Comparison of ENCODE assay signal across 33 cellular contexts in the genomic region with DNA sequence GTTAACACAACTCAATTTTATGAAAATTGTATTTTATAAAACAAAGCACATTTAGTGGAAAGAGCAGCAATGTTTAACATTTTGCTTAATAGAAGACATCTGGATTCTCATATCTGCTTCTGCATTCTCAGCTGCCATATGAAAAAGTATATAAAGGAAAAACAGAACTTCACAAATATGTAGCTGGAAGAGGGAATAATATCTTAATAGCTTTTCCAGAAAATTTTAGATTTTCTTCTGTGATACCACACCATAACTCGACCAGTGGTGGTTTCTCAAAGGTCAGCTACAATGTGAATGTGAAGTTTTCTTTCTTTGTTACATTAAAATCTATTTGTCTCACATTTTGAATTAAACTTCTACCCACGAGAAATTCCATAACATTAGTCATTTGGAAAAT.
DNase-seq lines count a peak whose midpoint lies in the region; ATAC-seq and TF ChIP-seq lines count a peak whose summit lies in the region.
"Had no signal": no experiment of that assay in that cellular context is flagged by ENCODE, and none has a peak within 500 bp of the region (broad histone marks: within the 10 kb centered on the region; RNA-seq: fewer than 3 reads in every experiment).

No MANE protein-coding gene starts in this region.

- H3K4me2 ChIP-seq in SK-N-SH: peak overlapping the region; percentile 31; the same call in 1 of the 2 replicates
- H3K4me2 ChIP-seq in fibroblast of lung (ENCODE audit: extremely low read depth, insufficient read depth, low read length): no peak overlapping the region
- H3K4me2 ChIP-seq: KMS-11 had no signal

- H2AFZ ChIP-seq in SK-N-SH (ENCODE audit: low read depth) (no peak overlapping the region), fibroblast of lung (ENCODE audit: low read length) (no peak overlapping the region)

- ATAC-seq in HG03045 (IDR thresholded peaks at IDR 0.05; ENCODE audit: unreplicated experiment): no peak
- ATAC-seq: activated T-helper 17 cell treated with anti-CD3 and anti-CD28 coated beads, Interleukin-2, amount 50 U/mL, for 72 hours; CD8-positive, alpha-beta T cell; heart right ventricle; lower lobe of right lung; mucosa of descending colon had no signal

- TF ChIP-seq EP300 in SK-N-SH (IDR thresholded peaks at IDR 0.05; ENCODE audit: borderline replicate concordance in 1 of 2, low read depth in 1 of 2, low read length in 1 of 2): peak in 1 of 2 experiments; percentile 9; a peak in 1 of 4 replicates

- no peaks in the 10 kb centered on the region for H3K27me3 Mint-ChIP-seq in osteocyte (ENCODE audit: unreplicated experiment)
- H3K27me3 Mint-ChIP-seq: activated naive CD4-positive, alpha-beta T cell treated with anti-CD3 and anti-CD28 coated beads, Interleukin-2, amount 10 ng/mL, durations not matched to agents 7 days and 5 days; activated T-helper 17 cell treated with anti-CD3 and anti-CD28 coated beads, Interleukin-2, amount 50 U/mL, for 72 hours had no signal

- 3% methylated on average over 2 of the region's 2 CpGs for WGBS in SK-N-SH (ENCODE audit: low lambda C conversion rate)

- H3K27me3 ChIP-seq in SK-N-SH (ENCODE audit: insufficient read depth) (no peaks in the 10 kb centered on the region), fibroblast of lung (ENCODE audit: control insufficient read depth, insufficient read depth, low read length) (no peaks in the 10 kb centered on the region)
- H3K27me3 ChIP-seq: BE2C, colonic mucosa, heart right ventricle, Peyer's patch, right atrium auricular region, stomach, tibial nerve had no signal

- no peak overlapping the region for H3K4me3 Mint-ChIP-seq in osteocyte (ENCODE audit: unreplicated experiment)
- H3K4me3 Mint-ChIP-seq: activated naive CD4-positive, alpha-beta T cell treated with anti-CD3 and anti-CD28 coated beads, Interleukin-2, amount 10 ng/mL, durations not matched to agents 7 days and 5 days; activated T-helper 17 cell treated with anti-CD3 and anti-CD28 coated beads, Interleukin-2, amount 50 U/mL, for 72 hours; CD8-positive, alpha-beta T cell; neural crest cell had no signal

- no peaks in the 10 kb centered on the region for H3K36me3 Mint-ChIP-seq in osteocyte (ENCODE audit: unreplicated experiment)
- H3K36me3 Mint-ChIP-seq: activated naive CD4-positive, alpha-beta T cell treated with anti-CD3 and anti-CD28 coated beads, Interleukin-2, amount 10 ng/mL, durations not matched to agents 7 days and 5 days; CD8-positive, alpha-beta T cell had no signal

- CTCF ChIA-PET in SK-N-SH (lab: Yijun Ruan, JAX): no interaction called here

- no peak for TF ChIP-seq CTCF in SK-N-SH (IDR thresholded peaks at IDR 0.05)
- TF ChIP-seq CTCF in fibroblast of lung (conservative IDR thresholded peaks at IDR 0.05 in 1 of 2, IDR thresholded peaks at IDR 0.05 in 1 of 2; ENCODE audit: low read depth in 1 of 2, low read length in 2 of 2): no peak
- TF ChIP-seq CTCF in osteocyte (IDR thresholded peaks at IDR 0.05): no peak

- H3F3A ChIP-seq in SK-N-SH (replicated peaks; ENCODE audit: insufficient read depth): peaks cover 8% of the 10 kb centered on the region

- H3K9me3 ChIP-seq in SK-N-SH (no peaks in the 10 kb centered on the region), fibroblast of lung (ENCODE audit: control insufficient read depth, insufficient read depth, low read depth, low read length) (no peaks in the 10 kb centered on the region)
- H3K9me3 ChIP-seq: BE2C, colonic mucosa, heart right ventricle, lower lobe of right lung, mucosa of descending colon, Peyer's patch, right atrium auricular region, stomach, tibial nerve had no signal

- H3K27ac Mint-ChIP-seq in osteocyte (ENCODE audit: unreplicated experiment): peak overlapping the region; percentile 82
- H3K27ac Mint-ChIP-seq: activated naive CD4-positive, alpha-beta T cell treated with anti-CD3 and anti-CD28 coated beads, Interleukin-2, amount 10 ng/mL, durations not matched to agents 7 days and 5 days; activated T-helper 17 cell treated with anti-CD3 and anti-CD28 coated beads, Interleukin-2, amount 50 U/mL, for 72 hours; CD8-positive, alpha-beta T cell had no signal

- H3K9me2 ChIP-seq in SK-N-SH: no peaks in the 10 kb centered on the region

- H3K9ac ChIP-seq in SK-N-SH: no peak overlapping the region
- H3K9ac ChIP-seq in fibroblast of lung (ENCODE audit: insufficient read depth, low read length): no peak overlapping the region
- H3K9ac ChIP-seq: KMS-11 had no signal

- H3K4me1 ChIP-seq in SK-N-SH (ENCODE audit: control insufficient read depth in 1 of 2, insufficient read depth in 2 of 2, low read depth in 1 of 2, low read length in 1 of 2) (peaks cover 0 to 23% of the 10 kb centered on the region in 2 experiments; a peak in 2 of 4 replicates), fibroblast of lung (ENCODE audit: control insufficient read depth, extremely low read depth, insufficient read depth, low read length) (peaks cover 7% of the 10 kb centered on the region)
- H3K4me1 ChIP-seq: BE2C had no signal

- peaks cover 41% of the 10 kb centered on the region for H3K4me1 Mint-ChIP-seq in osteocyte (ENCODE audit: unreplicated experiment)
- H3K4me1 Mint-ChIP-seq: activated naive CD4-positive, alpha-beta T cell treated with anti-CD3 and anti-CD28 coated beads, Interleukin-2, amount 10 ng/mL, durations not matched to agents 7 days and 5 days; activated T-helper 17 cell treated with anti-CD3 and anti-CD28 coated beads, Interleukin-2, amount 50 U/mL, for 72 hours had no signal

- POLR2A ChIA-PET in SK-N-SH (lab: Yijun Ruan, JAX): no interaction called here

- H3K9me3 Mint-ChIP-seq in osteocyte (ENCODE audit: unreplicated experiment): no peaks in the 10 kb centered on the region
- H3K9me3 Mint-ChIP-seq: activated naive CD4-positive, alpha-beta T cell treated with anti-CD3 and anti-CD28 coated beads, Interleukin-2, amount 10 ng/mL, durations not matched to agents 7 days and 5 days; activated T-helper 17 cell treated with anti-CD3 and anti-CD28 coated beads, Interleukin-2, amount 50 U/mL, for 72 hours; CD8-positive, alpha-beta T cell; neural crest cell had no signal

- H3K4me3 ChIP-seq in SK-N-SH (ENCODE audit: low read depth in 2 of 2, low read length in 1 of 2) (no peak overlapping the region), fibroblast of lung (replicated peaks in 1 of 4; ENCODE audit: control extremely low read depth in 1 of 4, insufficient read depth in 1 of 4, low read depth in 3 of 4, low read length in 4 of 4) (no peak overlapping the region)
- H3K4me3 ChIP-seq: colonic mucosa, heart right ventricle, lower lobe of right lung, mucosa of descending colon, Peyer's patch, right atrium auricular region, stomach, tibial nerve had no signal

- H3K36me3 ChIP-seq in SK-N-SH (replicated peaks in 1 of 2; ENCODE audit: control insufficient read depth in 1 of 2, insufficient read depth in 2 of 2, low read length in 1 of 2) (peaks cover 0 to 5% of the 10 kb centered on the region in 2 experiments), fibroblast of lung (ENCODE audit: control insufficient read depth, insufficient read depth, low read length) (no peaks in the 10 kb centered on the region)
- H3K36me3 ChIP-seq: BE2C, colonic mucosa, heart right ventricle, lower lobe of right lung, Peyer's patch, right atrium auricular region, stomach, tibial nerve, WERI-Rb-1 had no signal

- H3K27ac ChIP-seq in SK-N-SH (ENCODE audit: low read depth in 2 of 2, low read length in 1 of 2) (peak overlapping the region; percentile 71 to 81), fibroblast of lung (ENCODE audit: insufficient read depth, low read length) (no peak overlapping the region)
- H3K27ac ChIP-seq: colonic mucosa, heart right ventricle, KMS-11, lower lobe of right lung, Peyer's patch, right atrium auricular region, stomach, WERI-Rb-1 had no signal

- DNase-seq in GM03348 (ENCODE audit: low spot score): peak; percentile 27
- no peak for DNase-seq in SK-N-SH
- peak; percentile 11 to 22 for DNase-seq in fibroblast of lung (ENCODE audit: low read depth in 2 of 2)
- DNase-seq in osteocyte (ENCODE audit: extremely low spot score, unreplicated experiment): no peak
- no peak for DNase-seq in T-helper 2 cell
- no peak for DNase-seq in 8988T
- DNase-seq in hippocampal formation (lab: John Stamatoyannopoulos, UW): no peak
- DNase-seq: activated CD4-positive, alpha-beta T cell treated with anti-CD3 and anti-CD28 coated beads for 4 hours; activated naive CD4-positive, alpha-beta T cell treated with anti-CD3 and anti-CD28 coated beads, Interleukin-2, amount 10 ng/mL, durations not matched to agents 7 days and 5 days; amygdala; BE2C; CD8-positive, alpha-beta T cell; colonic mucosa; heart right ventricle; lower lobe of right lung; mucosa of descending colon; NCI-H1417 treated with DMSO at 0.1 percent for 48 hours; NCI-H2081; NCI-H226; NCI-H748 treated with DMSO at 0.1 percent for 48 hours; Peyer's patch; SIG-M5; stimulated activated CD4-positive, alpha-beta T cell treated with anti-CD3 and anti-CD28 coated beads, Interleukin-12 subunit alpha, Interleukin-12 subunit beta, amount 100 ng/mL, for 4 hours; stimulated activated CD4-positive, alpha-beta T cell treated with anti-CD3 and anti-CD28 coated beads, Interleukin-2, amount 100 ng/mL, for 48 hours; stomach; T1000; WERI-Rb-1 had no signal

- H3K79me2 ChIP-seq in SK-N-SH (ENCODE audit: insufficient read depth) (no peaks in the 10 kb centered on the region), fibroblast of lung (ENCODE audit: control insufficient read depth, insufficient read depth, low read length) (no peaks in the 10 kb centered on the region)

- H4K20me1 ChIP-seq in SK-N-SH (ENCODE audit: insufficient read depth): no peaks in the 10 kb centered on the region
- H4K20me1 ChIP-seq in fibroblast of lung (ENCODE audit: control insufficient read depth, extremely low read depth, insufficient read depth, low read length): no peaks in the 10 kb centered on the region

- no peak for TF ChIP-seq RAD21 in SK-N-SH (IDR thresholded peaks at IDR 0.05; ENCODE audit: low read length)

TF ChIP-seq in SK-N-SH, 30 proteins besides CTCF, POLR2A, EP300 and RAD21:
- TF ChIP-seq, protein P1, sequence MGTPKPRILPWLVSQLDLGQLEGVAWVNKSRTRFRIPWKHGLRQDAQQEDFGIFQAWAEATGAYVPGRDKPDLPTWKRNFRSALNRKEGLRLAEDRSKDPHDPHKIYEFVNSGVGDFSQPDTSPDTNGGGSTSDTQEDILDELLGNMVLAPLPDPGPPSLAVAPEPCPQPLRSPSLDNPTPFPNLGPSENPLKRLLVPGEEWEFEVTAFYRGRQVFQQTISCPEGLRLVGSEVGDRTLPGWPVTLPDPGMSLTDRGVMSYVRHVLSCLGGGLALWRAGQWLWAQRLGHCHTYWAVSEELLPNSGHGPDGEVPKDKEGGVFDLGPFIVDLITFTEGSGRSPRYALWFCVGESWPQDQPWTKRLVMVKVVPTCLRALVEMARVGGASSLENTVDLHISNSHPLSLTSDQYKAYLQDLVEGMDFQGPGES (IDR thresholded peaks at IDR 0.05; ENCODE audit: low read depth, low read length): no peak
- peak; percentile 78 for TF ChIP-seq TCF12 (IDR thresholded peaks at IDR 0.05)
- TF ChIP-seq JUND (IDR thresholded peaks at IDR 0.05): 0 out of 2 replicates have a peak, but pooled peaks have one; percentile 4

Comparison
In these comparisons a context has a peak if more than half of its experiments do, and no peak if none do; other contexts are left out.
1. DNase-seq: peak in GM03348 (single experiment) and fibroblast of lung (2 of 2); none in SK-N-SH (single experiment), osteocyte (single experiment), T-helper 2 cell (0 of 5), 8988T (single experiment) and hippocampal formation (0 of 2).